Comparison of ENCODE assay signal across 1 cellular context in the genomic region with DNA sequence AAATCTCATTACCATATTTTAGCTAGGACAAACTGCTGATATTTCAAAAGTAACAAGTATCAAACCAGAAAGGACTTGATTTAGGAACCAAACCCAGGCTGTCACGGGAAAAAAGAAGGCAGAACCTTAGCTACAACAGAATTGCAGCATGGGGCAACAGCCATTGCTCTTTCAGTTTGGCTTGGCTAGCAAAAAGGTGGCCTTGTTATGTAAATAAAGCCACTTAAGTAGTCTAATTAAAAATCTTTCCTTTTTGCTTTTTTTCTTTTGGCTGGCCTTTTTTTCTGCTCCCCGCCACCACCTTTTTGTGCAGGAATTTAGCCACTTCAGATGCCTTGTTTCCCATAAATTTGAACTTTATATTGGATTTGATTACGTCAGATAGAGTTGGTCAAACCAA.
TF ChIP-seq lines count a peak whose summit lies in the region.

No MANE protein-coding gene starts in this region.

TF ChIP-seq in HepG2, 621 proteins besides CTCF, POLR2A, EP300 and RAD21:
- TF ChIP-seq FOXK2 (IDR thresholded peaks at IDR 0.05) (no peak), PCBP2 (optimal IDR thresholded peaks at IDR 0.05; ENCODE audit: low read depth, low read length, poor library complexity, severe bottlenecking) (no peak), KDM6A (CRISPR knock-in tag; IDR thresholded peaks at IDR 0.05; ENCODE audit: low read depth) (no peak), ARNT (IDR thresholded peaks at IDR 0.05) (no peak), ERF (CRISPR knock-in tag; IDR thresholded peaks at IDR 0.05) (no peak), TAF15 (IDR thresholded peaks at IDR 0.05; ENCODE audit: low read depth, low read length, poor library complexity, severe bottlenecking) (no peak), ARNTL (CRISPR knock-in tag; IDR thresholded peaks at IDR 0.05) (no peak), ZNF552 (CRISPR knock-in tag; IDR thresholded peaks at IDR 0.05; ENCODE audit: borderline replicate concordance) (no peak)
- TF ChIP-seq, protein P1, sequence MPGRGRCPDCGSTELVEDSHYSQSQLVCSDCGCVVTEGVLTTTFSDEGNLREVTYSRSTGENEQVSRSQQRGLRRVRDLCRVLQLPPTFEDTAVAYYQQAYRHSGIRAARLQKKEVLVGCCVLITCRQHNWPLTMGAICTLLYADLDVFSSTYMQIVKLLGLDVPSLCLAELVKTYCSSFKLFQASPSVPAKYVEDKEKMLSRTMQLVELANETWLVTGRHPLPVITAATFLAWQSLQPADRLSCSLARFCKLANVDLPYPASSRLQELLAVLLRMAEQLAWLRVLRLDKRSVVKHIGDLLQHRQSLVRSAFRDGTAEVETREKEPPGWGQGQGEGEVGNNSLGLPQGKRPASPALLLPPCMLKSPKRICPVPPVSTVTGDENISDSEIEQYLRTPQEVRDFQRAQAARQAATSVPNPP (CRISPR knock-in tag; IDR thresholded peaks at IDR 0.05): no peak
- TF ChIP-seq, protein P2, sequence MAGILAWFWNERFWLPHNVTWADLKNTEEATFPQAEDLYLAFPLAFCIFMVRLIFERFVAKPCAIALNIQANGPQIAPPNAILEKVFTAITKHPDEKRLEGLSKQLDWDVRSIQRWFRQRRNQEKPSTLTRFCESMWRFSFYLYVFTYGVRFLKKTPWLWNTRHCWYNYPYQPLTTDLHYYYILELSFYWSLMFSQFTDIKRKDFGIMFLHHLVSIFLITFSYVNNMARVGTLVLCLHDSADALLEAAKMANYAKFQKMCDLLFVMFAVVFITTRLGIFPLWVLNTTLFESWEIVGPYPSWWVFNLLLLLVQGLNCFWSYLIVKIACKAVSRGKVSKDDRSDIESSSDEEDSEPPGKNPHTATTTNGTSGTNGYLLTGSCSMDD (CRISPR knock-in tag; IDR thresholded peaks at IDR 0.05): no peak
TF ChIP-seq in HepG2: peak in this region for 0.
